ENCODE assay signal across 8 cellular contexts in genomic region chr16:57446530-57447141, GRCh38. TPM values are rescaled to one million over a fixed set of nuclear protein-coding genes. Genes with fewer than 3 reads are reported as not detected.
DNase-seq lines count a peak whose midpoint lies in the region; ATAC-seq lines count a peak whose summit lies in the region.

No MANE protein-coding gene starts in this region.

- DNase-seq in COR-L47 (lab: John Stamatoyannopoulos, UW) (peak; percentile 53), RPMI8226 (peak; percentile 13), caudate nucleus (lab: John Stamatoyannopoulos, UW) (peak in 2 of 61 donors; percentile 30 to 42), left colon (peak in 1 of 2 donors; percentile 49), posterior vena cava (ENCODE audit: low spot score) (no peak)
- peak; percentile 6 for DNase-seq in stimulated activated CD8-positive, alpha-beta memory T cell treated with anti-CD3 and anti-CD28 coated beads, Interleukin-15, amount 100 ng/mL, for 24 hours (ENCODE audit: low read depth)

- intact Hi-C loops in left colon (cut with DNase I, micrococcal nuclease) (no loop called here), posterior vena cava (cut with DNase I) (no loop called here)

- ATAC-seq in GM19395 (IDR thresholded peaks at IDR 0.05; ENCODE audit: unreplicated experiment) (peak; percentile 47), HG03442 (IDR thresholded peaks at IDR 0.05; ENCODE audit: unreplicated experiment) (peak; percentile 14), left colon (peak; percentile 42)

- peak overlapping the region; percentile 68 for H3K27ac ChIP-seq in caudate nucleus (ENCODE audit: low read depth, low read length)

RNA-seq across cellular contexts. Expression of gene CIAPIN1, which starts 0.5 kb away (rescaled TPM):
- total RNA-seq in left colon (10 to 100 TPM; 47.3 to 72.5 TPM), posterior vena cava (10 to 100 TPM; 23.5 to 33.4 TPM)

RNA-seq across cellular contexts. Expression of gene COQ9, which starts 0.6 kb away (rescaled TPM):
- total RNA-seq in left colon (100 to 1,000 TPM; 107 to 117 TPM), posterior vena cava (10 to 100 TPM; 30.1 to 39.6 TPM)

RNA-seq across cellular contexts. Expression of gene POLR2C, which starts 15.8 kb away (rescaled TPM):
- 10 to 100 TPM; 48.9 to 50.0 TPM for total RNA-seq in left colon
- total RNA-seq in posterior vena cava: 10 to 100 TPM; 39.4 to 40.3 TPM

RNA-seq across cellular contexts. Expression of gene DOK4, which starts 39.7 kb away (rescaled TPM):
- total RNA-seq in left colon: 100 to 1,000 TPM; 145 to 152 TPM
- total RNA-seq in posterior vena cava: 10 to 100 TPM; 29.2 to 31.1 TPM

RNA-seq across cellular contexts. Expression of gene CCL17, which starts 42.1 kb away (rescaled TPM):
- not detected for total RNA-seq in left colon
- total RNA-seq in posterior vena cava: not detected
